ENCODE assay signal across 27 cellular contexts in the genomic region with DNA sequence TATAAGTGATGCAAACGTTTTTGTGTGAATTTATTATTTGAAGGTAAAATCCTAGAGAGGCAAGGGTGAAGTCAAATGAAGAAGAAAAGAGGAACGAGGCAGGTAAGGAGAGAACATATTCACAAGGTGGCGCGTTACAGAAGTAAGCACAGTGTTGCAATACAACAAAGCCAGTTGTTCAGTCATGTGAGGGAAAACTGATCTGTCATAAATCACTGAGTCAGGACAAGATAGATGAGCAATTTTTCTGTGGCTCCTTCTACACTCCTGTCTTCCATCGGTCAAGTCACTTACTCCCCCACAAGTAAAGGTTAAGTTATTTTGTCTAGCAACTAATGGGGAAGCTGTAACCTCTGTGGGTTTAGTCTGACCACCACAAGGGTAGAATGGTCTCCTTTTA.
"Had no signal": no experiment of that assay in that cellular context is flagged by ENCODE, and none has a peak within 500 bp of the region (broad histone marks: within the 10 kb centered on the region; RNA-seq: fewer than 3 reads in every experiment).

No MANE protein-coding gene starts in this region.

- H3K4me1 ChIP-seq: heart right ventricle, left ventricle myocardium inferior, parathyroid adenoma, psoas muscle, right atrium auricular region, right lobe of liver, suprapubic skin, uterus had no signal

- H3K27me3 ChIP-seq: heart right ventricle, hepatocyte, neural progenitor cell, neutrophil, right atrium auricular region, right lobe of liver, suprapubic skin, tibial artery, uterus had no signal

- H3K9me3 ChIP-seq: left ventricle myocardium inferior, neutrophil, psoas muscle, right atrium auricular region, right lobe of liver, suprapubic skin, thoracic aorta, tibial artery, uterus had no signal

- H3K9ac ChIP-seq: neural progenitor cell, parathyroid adenoma had no signal

- H3K27ac ChIP-seq: heart right ventricle, hepatocyte, left ventricle myocardium inferior, neural progenitor cell, neutrophil, parathyroid adenoma, psoas muscle, right atrium auricular region, right lobe of liver, skin epidermis, suprapubic skin, thoracic aorta, uterus had no signal

- H2AFZ ChIP-seq: hepatocyte, neural progenitor cell, parathyroid adenoma had no signal

- H3K4me2 ChIP-seq: hepatocyte, neural progenitor cell had no signal

- H3K79me2 ChIP-seq: hepatocyte, parathyroid adenoma had no signal

- H3K4me3 ChIP-seq: heart right ventricle, hepatocyte, left ventricle myocardium inferior, lung, neural progenitor cell, psoas muscle, right atrium auricular region, right lobe of liver, skin epidermis, suprapubic skin, thoracic aorta, tibial artery, uterus had no signal

- DNase-seq: heart right ventricle; islet precursor cell; left colon; left ventricle myocardium inferior; naive B cell; natural killer cell; nephron progenitor cell; occipital lobe; psoas muscle; right lobe of liver; stimulated activated CD4-positive, alpha-beta T cell treated with anti-CD3 and anti-CD28 coated beads, Interleukin-12 subunit alpha, Interleukin-12 subunit beta, amount 100 ng/mL, for 4 hours; stimulated activated CD4-positive, alpha-beta T cell treated with anti-CD3 and anti-CD28 coated beads, Interleukin-15, amount 100 ng/mL, for 24 hours; stimulated activated CD4-positive, alpha-beta T cell treated with anti-CD3 and anti-CD28 coated beads, Interleukin-2, amount 100 ng/mL, for 24 hours; stimulated activated CD4-positive, alpha-beta T cell treated with anti-CD3 and anti-CD28 coated beads, Interleukin-4, amount 100 ng/mL, for 1 hour; stimulated activated naive B cell treated with anti-CD40 and anti-IgM and Interleukin-4, amounts not matched to agents 10 μg/mL and 1 μg/mL and 100 μg/mL, for 72 hours; tibial artery; trophoblast cell; uterus had no signal

- H3K36me3 ChIP-seq: heart right ventricle, left ventricle myocardium inferior, neural progenitor cell, neutrophil, right atrium auricular region, right lobe of liver, suprapubic skin, thoracic aorta, tibial artery, uterus had no signal
